ENCODE assay signal across 13 cellular contexts in genomic region chr3:70979983-70980645, GRCh38.
DNase-seq lines count a peak whose midpoint lies in the region; ATAC-seq and TF ChIP-seq lines count a peak whose summit lies in the region.
"Had no signal": no experiment of that assay in that cellular context is flagged by ENCODE, and none has a peak within 500 bp of the region (broad histone marks: within the 10 kb centered on the region; RNA-seq: fewer than 3 reads in every experiment).

No MANE protein-coding gene starts in this region.

- H3K4me1 ChIP-seq in MM.1S (ENCODE audit: low read length): peaks cover 48% of the 10 kb centered on the region
- H3K4me1 ChIP-seq in rectal smooth muscle tissue (ENCODE audit: control insufficient read depth, insufficient read depth, low read length): peaks cover 24% of the 10 kb centered on the region
- peaks cover 2% of the 10 kb centered on the region for H3K4me1 ChIP-seq in testis

- H3K9me2 ChIP-seq in MM.1S (replicated peaks; ENCODE audit: insufficient read depth, low read length): no peaks in the 10 kb centered on the region

- H3K4me3 ChIP-seq in MM.1S (ENCODE audit: low read length): peak overlapping the region; percentile 6; the same call in 1 of the 2 replicates
- H3K4me3 ChIP-seq in rectal smooth muscle tissue (ENCODE audit: low read length): no peak overlapping the region
- H3K4me3 ChIP-seq in testis: no peak overlapping the region
- H3K4me3 ChIP-seq: lower lobe of right lung, tibial nerve had no signal

- H3K4me2 ChIP-seq in MM.1S (ENCODE audit: low read depth, low read length): peak overlapping the region; percentile 72

- H3K27ac ChIP-seq in MM.1S (ENCODE audit: low read length) (peak overlapping the region; percentile 99), rectal smooth muscle tissue (ENCODE audit: low read depth, low read length) (peak overlapping the region; percentile 25), testis (no peak overlapping the region)
- H3K27ac ChIP-seq: lower lobe of right lung had no signal

- no peaks in the 10 kb centered on the region for H3K27me3 ChIP-seq in MM.1S (replicated peaks; ENCODE audit: insufficient read depth, low read length)
- no peaks in the 10 kb centered on the region for H3K27me3 ChIP-seq in rectal smooth muscle tissue (ENCODE audit: control insufficient read depth, insufficient read depth, low read length)
- no peaks in the 10 kb centered on the region for H3K27me3 ChIP-seq in testis
- H3K27me3 ChIP-seq: tibial nerve had no signal

- CTCF ChIA-PET in Calu3 (lab: Charles Lee): no interaction called here

- peaks cover 56% of the 10 kb centered on the region for H3K36me3 Mint-ChIP-seq in Calu3 (ENCODE audit: insufficient read depth, unreplicated experiment)
- peaks cover 58% of the 10 kb centered on the region for H3K36me3 Mint-ChIP-seq in effector memory CD8-positive, alpha-beta T cell (ENCODE audit: insufficient read depth)

- H3K4me3 Mint-ChIP-seq in Calu3 (ENCODE audit: low read depth, unreplicated experiment): no peak overlapping the region
- H3K4me3 Mint-ChIP-seq in effector memory CD8-positive, alpha-beta T cell: peak overlapping the region in 1 of 2 donors; percentile 57

- peaks cover 13% of the 10 kb centered on the region; the same call in 1 of the 2 replicates for H3K79me2 ChIP-seq in MM.1S (ENCODE audit: low read length)

- peaks cover 43% of the 10 kb centered on the region for H3K4me1 Mint-ChIP-seq in Calu3 (ENCODE audit: low read depth, unreplicated experiment)
- peaks cover 32 to 53% of the 10 kb centered on the region in 2 donors for H3K4me1 Mint-ChIP-seq in effector memory CD8-positive, alpha-beta T cell (ENCODE audit: low read depth in 2 of 2)

- H3K27ac Mint-ChIP-seq in Calu3 (ENCODE audit: unreplicated experiment): peak overlapping the region; percentile 44
- H3K27ac Mint-ChIP-seq in effector memory CD8-positive, alpha-beta T cell: peak overlapping the region; percentile 70 to 89

- intact Hi-C loops in Calu3 (cut with micrococcal nuclease; ENCODE audit: unreplicated experiment): no loop called here
- intact Hi-C loops in testis (cut with DNase I; ENCODE audit: low total_unique reads): no loop called here
- intact Hi-C loops in head of caudate nucleus (cut with DNase I): no loop called here

- H3K9me3 ChIP-seq in MM.1S (replicated peaks; ENCODE audit: insufficient read depth, low read length) (no peaks in the 10 kb centered on the region), testis (no peaks in the 10 kb centered on the region)
- H3K9me3 ChIP-seq: lower lobe of right lung, tibial nerve had no signal

- no peak overlapping the region for H2AFZ ChIP-seq in MM.1S (ENCODE audit: low read length)

- no peaks in the 10 kb centered on the region for H3K27me3 Mint-ChIP-seq in Calu3 (ENCODE audit: unreplicated experiment)
- no peaks in the 10 kb centered on the region for H3K27me3 Mint-ChIP-seq in effector memory CD8-positive, alpha-beta T cell

- TF ChIP-seq CTCF in Calu3 (IDR thresholded peaks at IDR 0.05; ENCODE audit: unreplicated experiment) (no peak), MM.1S (IDR thresholded peaks at IDR 0.05; ENCODE audit: low read length) (no peak), testis (IDR thresholded peaks at IDR 0.05) (no peak)

- ATAC-seq in effector memory CD8-positive, alpha-beta T cell (replicated peaks): no peak
- ATAC-seq: lower lobe of right lung, PC-3 had no signal

- H3K9ac ChIP-seq in MM.1S (ENCODE audit: low read length): no peak overlapping the region; the same call in 1 of the 2 replicates
- no peak overlapping the region for H3K9ac ChIP-seq in rectal smooth muscle tissue (ENCODE audit: low read length)

- BruUV-seq in Calu3 (replicated peaks; lab: Mats Ljungman, UMichigan): no TSS peak

- no peak for TF ChIP-seq POLR2A in testis (IDR thresholded peaks at IDR 0.05)

- H3K9me3 Mint-ChIP-seq in Calu3 (ENCODE audit: low read depth, unreplicated experiment): peaks cover 2% of the 10 kb centered on the region
- no peaks in the 10 kb centered on the region for H3K9me3 Mint-ChIP-seq in effector memory CD8-positive, alpha-beta T cell

- H3K36me3 ChIP-seq in MM.1S (replicated peaks; ENCODE audit: insufficient read depth, low read length) (peaks cover 11% of the 10 kb centered on the region), rectal smooth muscle tissue (ENCODE audit: control insufficient read depth, insufficient read depth, low read length) (peaks cover 21% of the 10 kb centered on the region), testis (ENCODE audit: low read depth, missing control alignments) (no peaks in the 10 kb centered on the region)

- DNase-seq in Calu3 (no peak), MM.1S (no peak), testis (no peak), head of caudate nucleus (no peak)
- DNase-seq in effector memory CD8-positive, alpha-beta T cell: no peak
- DNase-seq in stimulated activated CD4-positive, alpha-beta T cell treated with anti-CD3 and anti-CD28 coated beads, Interleukin-2, amount 100 ng/mL, for 24 hours: no peak
- DNase-seq in stimulated activated CD4-positive, alpha-beta T cell treated with anti-CD3 and anti-CD28 coated beads, Interleukin-1b, Interleukin-23, amount 100 ng/mL, for 48 hours: no peak
- DNase-seq: lower lobe of right lung, NCI-H1092, NCI-H2227 treated with DMSO at 0.1 percent for 48 hours, PC-3 had no signal

- no peaks in the 10 kb centered on the region for H4K20me1 ChIP-seq in MM.1S (ENCODE audit: insufficient read depth, low read length)

- H3F3A ChIP-seq in MM.1S (ENCODE audit: insufficient read depth, low read length): peaks cover 41% of the 10 kb centered on the region

- WGBS in testis, 2 donors: 90 to 91% methylated on average over 7 of the region's 7 CpGs

Comparison
In these comparisons a context has a peak if more than half of its experiments do, and no peak if none do; other contexts are left out.
1. H3K27ac ChIP-seq: peak in MM.1S (single experiment) and rectal smooth muscle tissue (single experiment); none in testis (0 of 2).